ENCODE assay signal across 9 cellular contexts in the genomic region with DNA sequence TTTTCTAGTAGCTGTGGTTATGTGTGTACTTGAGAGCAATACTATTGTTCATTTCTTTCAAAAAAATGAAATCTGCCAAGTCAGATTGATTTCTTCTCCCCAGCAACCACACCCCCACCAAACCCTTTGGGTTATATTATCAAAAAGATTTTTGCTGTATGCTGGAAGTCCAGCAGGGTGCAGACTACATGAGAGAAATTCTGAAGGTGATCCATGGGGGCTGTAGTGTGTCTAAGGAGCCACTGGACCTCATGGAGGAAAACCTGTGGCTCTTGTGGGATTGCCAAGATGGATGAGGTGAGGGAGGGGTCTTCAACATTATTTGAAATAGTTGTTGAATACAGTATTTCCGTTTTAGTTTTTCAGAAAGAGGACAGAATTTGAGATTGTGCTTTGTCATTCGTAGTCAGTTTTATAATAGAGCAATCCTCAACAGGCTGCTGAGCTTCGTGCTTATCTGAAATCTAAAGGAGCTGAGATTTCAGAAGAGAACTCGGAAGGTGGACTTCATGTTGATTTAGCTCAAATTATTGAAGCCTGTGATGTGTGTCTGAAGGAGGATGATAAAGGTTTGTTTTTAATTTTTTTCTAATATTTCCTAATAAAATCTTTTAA. TPM values are rescaled to one million over a fixed set of nuclear protein-coding genes. Genes with fewer than 3 reads are reported as not detected.
DNase-seq lines count a peak whose midpoint lies in the region; ATAC-seq and TF ChIP-seq lines count a peak whose summit lies in the region.
"Had no signal": no experiment of that assay in that cellular context is flagged by ENCODE, and none has a peak within 500 bp of the region (broad histone marks: within the 10 kb centered on the region; RNA-seq: fewer than 3 reads in every experiment).

No MANE protein-coding gene starts in this region.

- no peak for ATAC-seq in gastroesophageal sphincter

- no peak overlapping the region for H3K4me2 ChIP-seq in fibroblast of lung (ENCODE audit: extremely low read depth, insufficient read depth, low read length)

- no peak for TF ChIP-seq EP300 in gastroesophageal sphincter (IDR thresholded peaks at IDR 0.05)

- H3K9ac ChIP-seq in fibroblast of lung (ENCODE audit: insufficient read depth, low read length): no peak overlapping the region

- no peak overlapping the region for H2AFZ ChIP-seq in fibroblast of lung (ENCODE audit: low read length)

- DNase-seq in AG09309 (ENCODE audit: low read depth) (no peak), GM12864 (ENCODE audit: low read depth) (no peak), RPMI8226 (peak; percentile 4), fibroblast of lung (ENCODE audit: low read depth in 2 of 2) (peak; percentile 16 to 20), G401 (ENCODE audit: low spot score) (no peak), testis (no peak), cerebellar nuclear complex (lab: John Stamatoyannopoulos, UW) (no peak)
- DNase-seq: T-helper 9 cell had no signal

- peaks cover 7% of the 10 kb centered on the region for H3K36me3 ChIP-seq in fibroblast of lung (ENCODE audit: control insufficient read depth, insufficient read depth, low read length)
- no peaks in the 10 kb centered on the region for H3K36me3 ChIP-seq in testis (ENCODE audit: low read depth, missing control alignments)
- H3K36me3 ChIP-seq in gastroesophageal sphincter: peaks cover 9 to 38% of the 10 kb centered on the region in 2 donors

- H3K4me1 ChIP-seq in fibroblast of lung (ENCODE audit: control insufficient read depth, extremely low read depth, insufficient read depth, low read length): no peaks in the 10 kb centered on the region
- peaks cover 20% of the 10 kb centered on the region for H3K4me1 ChIP-seq in testis
- H3K4me1 ChIP-seq in gastroesophageal sphincter: peaks cover 6 to 28% (median 9%) of the 10 kb centered on the region in 3 donors

- no peaks in the 10 kb centered on the region for H3K27me3 ChIP-seq in fibroblast of lung (ENCODE audit: control insufficient read depth, insufficient read depth, low read length)
- no peaks in the 10 kb centered on the region for H3K27me3 ChIP-seq in testis
- H3K27me3 ChIP-seq in gastroesophageal sphincter: no peaks in the 10 kb centered on the region

- H4K20me1 ChIP-seq in fibroblast of lung (ENCODE audit: control insufficient read depth, extremely low read depth, insufficient read depth, low read length): no peaks in the 10 kb centered on the region

- no peak overlapping the region for H3K27ac ChIP-seq in fibroblast of lung (ENCODE audit: insufficient read depth, low read length)
- no peak overlapping the region for H3K27ac ChIP-seq in testis
- H3K27ac ChIP-seq in gastroesophageal sphincter: no peak overlapping the region

- WGBS in testis, 2 donors: 49 to 73% methylated on average over 4 of the region's 4 CpGs
- 72 to 73% methylated on average over 4 of the region's 4 CpGs for WGBS in gastroesophageal sphincter (ENCODE audit: low coverage in 1 of 2), 2 donors

- intact Hi-C loops in testis (cut with DNase I; ENCODE audit: low total_unique reads): no loop called here

- H3K9me3 ChIP-seq in fibroblast of lung (ENCODE audit: control insufficient read depth, insufficient read depth, low read depth, low read length) (no peaks in the 10 kb centered on the region), testis (no peaks in the 10 kb centered on the region), gastroesophageal sphincter (no peaks in the 10 kb centered on the region)

- TF ChIP-seq POLR2A in testis (IDR thresholded peaks at IDR 0.05) (no peak), gastroesophageal sphincter (IDR thresholded peaks at IDR 0.05) (no peak)

- in situ Hi-C loops in G401 (cut with HindIII; ENCODE audit: low sequenced_read_pairs): no loop called here

- no peak overlapping the region for H3K4me3 ChIP-seq in AG09309 (ENCODE audit: control insufficient read depth, low read depth, low read length)
- H3K4me3 ChIP-seq in GM12864 (ENCODE audit: low read depth, low read length): no peak overlapping the region; the same call in 1 of the 2 replicates
- no peak overlapping the region for H3K4me3 ChIP-seq in fibroblast of lung (replicated peaks in 1 of 4; ENCODE audit: control extremely low read depth in 1 of 4, insufficient read depth in 1 of 4, low read depth in 3 of 4, low read length in 4 of 4)
- no peak overlapping the region for H3K4me3 ChIP-seq in testis
- H3K4me3 ChIP-seq in gastroesophageal sphincter: no peak overlapping the region

- peak; percentile 22 for TF ChIP-seq CTCF in AG09309 (IDR thresholded peaks at IDR 0.05; ENCODE audit: control insufficient read depth, insufficient read depth, low read depth, low read length, missing control alignments)
- peak; percentile 23 for TF ChIP-seq CTCF in GM12864 (IDR thresholded peaks at IDR 0.05; ENCODE audit: low read depth, low read length, missing control alignments)
- TF ChIP-seq CTCF in fibroblast of lung (conservative IDR thresholded peaks at IDR 0.05 in 1 of 2, IDR thresholded peaks at IDR 0.05 in 1 of 2; ENCODE audit: low read depth in 1 of 2, low read length in 2 of 2): peak; percentile 29 to 34
- TF ChIP-seq CTCF in testis (IDR thresholded peaks at IDR 0.05): peak in 1 of 3 experiments; percentile 11
- no peak for TF ChIP-seq CTCF in gastroesophageal sphincter (IDR thresholded peaks at IDR 0.05)

- H3K79me2 ChIP-seq in fibroblast of lung (ENCODE audit: control insufficient read depth, insufficient read depth, low read length): peaks cover 53% of the 10 kb centered on the region

RNA-seq across cellular contexts. Expression of a gene that starts 3.1 kb away (rescaled TPM):
- total RNA-seq in fibroblast of lung (138 and 240 TPM in 2 replicates), testis (100 to 1,000 TPM; 221 to 369 TPM), gastroesophageal sphincter (100 to 1,000 TPM; 302 to 431 (median 403) TPM)
- polyA plus RNA-seq in fibroblast of lung (491 and 538 TPM in 2 replicates), testis (ENCODE audit: insufficient read depth, low read depth, low replicate concordance) (228 TPM)
- polyA plus RNA-seq in fibroblast of lung (2012): 238 and 270 TPM in 2 replicates
- polyA minus RNA-seq in fibroblast of lung (ENCODE audit: low replicate concordance): 23.7 and 38.9 TPM in 2 replicates
- 777 and 862 TPM in 2 replicates for total RNA-seq in G401 (2014; rRNA removed; shearing (Covaris generic))

Comparison
In these comparisons a context has a peak if more than half of its experiments do, and no peak if none do; other contexts are left out.
1. DNase-seq: peak in RPMI8226 (single experiment) and fibroblast of lung (2 of 2); none in AG09309 (single experiment), GM12864 (single experiment), G401 (single experiment), testis (single experiment) and cerebellar nuclear complex (0 of 2).
2. CTCF ChIP-seq: peak in AG09309 (single experiment), GM12864 (single experiment) and fibroblast of lung (2 of 2); none in gastroesophageal sphincter (0 of 4).